In the genomic region with DNA sequence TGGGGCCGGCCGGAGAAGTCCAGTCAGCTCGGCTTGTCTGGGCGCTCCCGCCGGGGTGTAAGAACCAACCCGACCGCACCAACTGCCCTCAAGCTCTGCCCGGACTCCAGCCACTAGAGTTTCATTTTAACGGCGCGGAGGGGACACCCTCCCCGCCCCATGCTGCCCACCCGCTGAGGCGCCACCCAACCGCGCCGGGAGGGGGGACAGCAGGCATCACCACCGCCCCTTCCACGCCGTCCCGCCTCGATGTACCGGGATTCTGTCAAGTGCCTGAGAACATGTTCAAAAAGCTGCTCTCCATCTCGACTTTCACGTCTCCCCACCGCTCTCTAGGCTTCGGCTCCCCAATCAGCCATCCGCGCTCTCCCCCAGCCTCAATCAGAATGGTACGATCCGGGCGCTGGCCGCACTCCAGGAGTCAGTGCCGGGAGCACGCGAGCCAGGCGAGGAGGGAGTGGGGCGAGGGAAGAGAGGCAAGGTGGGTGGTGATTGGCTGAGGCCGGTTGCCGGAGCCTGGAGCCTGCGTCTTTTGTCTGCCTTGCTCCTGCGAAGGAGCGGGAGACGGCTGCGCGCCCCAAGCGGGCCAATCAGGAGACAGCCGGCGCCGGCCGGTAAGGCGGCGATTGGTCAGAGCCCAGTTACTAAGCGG, we compare ENCODE assay signal across 8 cellular contexts. TPM values are rescaled to one million over a fixed set of nuclear protein-coding genes. Genes with fewer than 3 reads are reported as not detected.
A peak's percentile ranks its signal among the peaks of the same experiment; 100 is the strongest.
DNase-seq lines count a peak whose midpoint lies in the region; ATAC-seq, FAIRE-seq and TF ChIP-seq lines count a peak whose summit lies in the region.

A gene (minus strand): TSS at position 101 of the 652 bp plus-strand sequence. CDS start 677 bp downstream, outside the sequence.

- no peaks in the 10 kb centered on the region for H3K36me3 ChIP-seq in CD8-positive, alpha-beta memory T cell (ENCODE audit: insufficient read depth, low read length)
- H3K36me3 ChIP-seq in H1 (ENCODE audit: control insufficient read depth in 2 of 4, insufficient read depth in 4 of 4, low read length in 3 of 4), result no peaks in the 10 kb centered on the region

- peak within 1 kb of the TSS; percentile 99 for H4K5ac ChIP-seq in H1 (ENCODE audit: insufficient read length, low read depth, low read length)

- TF ChIP-seq EP300 in H1 (IDR thresholded peaks at IDR 0.05; ENCODE audit: borderline replicate concordance in 1 of 2, low read depth in 2 of 2, low read length in 2 of 2), result peak in 1 of 2 experiments; percentile 99; a peak in 2 of 3 replicates

- H3K14ac ChIP-seq in H1 (ENCODE audit: insufficient read length), result no peak within 1 kb of the TSS

- H2AK5ac ChIP-seq in H1 (ENCODE audit: low read depth, low read length), result no peak within 1 kb of the TSS

- peak within 1 kb of the TSS; percentile 99 for H3K56ac ChIP-seq in H1 (replicated peaks; ENCODE audit: insufficient read length, low read depth, low read length)

- H2BK120ac ChIP-seq in H1 (replicated peaks; ENCODE audit: low read depth, low read length), result peak within 1 kb of the TSS; percentile 96

- H2BK20ac ChIP-seq in H1 (ENCODE audit: low read length), result peak within 1 kb of the TSS; percentile 100

- H2BK12ac ChIP-seq in H1 (ENCODE audit: low read depth, low read length), result peak within 1 kb of the TSS; percentile 100

- peak; percentile 86 to 97 for TF ChIP-seq POLR2A in H1 (IDR thresholded peaks at IDR 0.05; ENCODE audit: control extremely low read depth in 1 of 2, low read depth in 2 of 2, low read length in 2 of 2)

- peak within 1 kb of the TSS; percentile 94 to 100 (median 99) for H3K4me3 Mint-ChIP-seq in CD8-positive, alpha-beta memory T cell
- H3K4me3 Mint-ChIP-seq in activated CD8-positive, alpha-beta memory T cell treated with anti-CD3 and anti-CD28 coated beads, Interleukin-2, amount 10 ng/mL, durations not matched to agents 7 days and 5 days, result peak within 1 kb of the TSS; percentile 83
- H3K4me3 Mint-ChIP-seq in memory B cell, result peak within 1 kb of the TSS; percentile 93

- H3K9ac ChIP-seq in H1 (replicated peaks in 1 of 4; ENCODE audit: extremely low read depth in 1 of 4, low read depth in 3 of 4, low read length in 3 of 4), result peak within 1 kb of the TSS; percentile 85 to 99 (median 98)

- peaks cover 0 to 3% of the 10 kb centered on the region in 2 experiments for H4K20me1 ChIP-seq in H1 (replicated peaks in 1 of 2; ENCODE audit: control insufficient read depth in 1 of 2, insufficient read depth in 2 of 2, low read length in 2 of 2)

- POLR2A ChIA-PET in CD8-positive, alpha-beta memory T cell (lab: Charles Lee), result no interaction called here
- POLR2A ChIA-PET in H1 (lab: Charles Lee; ENCODE audit: partially characterized antibody), result interaction anchor here (0.6 to 3.4 kb wide), 37 partner anchors 10 to 446 kb away, joined by 3 to 16 read pairs (median 4); a partner anchor contains a TSS

- peak within 1 kb of the TSS; percentile 100 for H4K8ac ChIP-seq in H1 (ENCODE audit: extremely low read depth, insufficient read depth, low read length)

- H3K27me3 ChIP-seq in CD8-positive, alpha-beta memory T cell (ENCODE audit: insufficient read depth, low read length, poor library complexity, severe bottlenecking), result peaks cover 25% of the 10 kb centered on the region
- no peaks in the 10 kb centered on the region for H3K27me3 ChIP-seq in H1 (replicated peaks in 1 of 4; ENCODE audit: control insufficient read depth in 3 of 4, extremely low read depth in 1 of 4, insufficient read depth in 3 of 4, low read length in 3 of 4)

- peak; percentile 64 to 89 (median 86) for DNase-seq in CD8-positive, alpha-beta memory T cell
- DNase-seq in HS-27A (ENCODE audit: low read depth) (peak; percentile 97), NOMO-1 (lab: John Stamatoyannopoulos, UW; ENCODE audit: unreplicated experiment in 2 of 2) (peak; percentile 97 to 99), H1 (ENCODE audit: low read depth in 1 of 2, low spot score in 2 of 2) (peak; percentile 93 to 98), memory B cell (ENCODE audit: low spot score in 2 of 2) (peak; percentile 56 to 75)
- peak; percentile 96 for DNase-seq in activated CD8-positive, alpha-beta memory T cell treated with anti-CD3 and anti-CD28 coated beads, Interleukin-2, amount 10 ng/mL, durations not matched to agents 7 days and 5 days
- DNase-seq in stimulated activated CD8-positive, alpha-beta memory T cell treated with anti-CD3 and anti-CD28 coated beads, Interleukin-12 subunit alpha, Interleukin-12 subunit beta, amount 100 ng/mL, for 24 hours (ENCODE audit: extremely low read depth), result peak; percentile 77

- peak within 1 kb of the TSS; percentile 92 to 93 for H3K4me2 ChIP-seq in H1 (ENCODE audit: insufficient read depth in 1 of 2, low read depth in 2 of 2, low read length in 2 of 2)

- peaks cover 27 to 40% (median 35%) of the 10 kb centered on the region in 3 donors for H3K4me1 Mint-ChIP-seq in CD8-positive, alpha-beta memory T cell
- H3K4me1 Mint-ChIP-seq in activated CD8-positive, alpha-beta memory T cell treated with anti-CD3 and anti-CD28 coated beads, Interleukin-2, amount 10 ng/mL, durations not matched to agents 7 days and 5 days, result peaks cover 23% of the 10 kb centered on the region
- H3K4me1 Mint-ChIP-seq in memory B cell, result peaks cover 12% of the 10 kb centered on the region

- no peak for TF ChIP-seq CTCF in H1 (IDR thresholded peaks at IDR 0.05; ENCODE audit: control extremely low read depth in 1 of 3, insufficient read depth in 1 of 3, low read depth in 1 of 3, low read length in 3 of 3)

- H3K4me1 ChIP-seq in CD8-positive, alpha-beta memory T cell (ENCODE audit: insufficient read depth, low read length), result peaks cover 17% of the 10 kb centered on the region
- H3K4me1 ChIP-seq in H1 (replicated peaks in 1 of 4; ENCODE audit: control insufficient read depth in 3 of 4, insufficient read depth in 4 of 4, low read length in 3 of 4), result peaks cover 0 to 8% (median 5%) of the 10 kb centered on the region in 4 experiments; a peak in 5 of 7 replicates

- peak within 1 kb of the TSS; percentile 100 for H3K18ac ChIP-seq in H1 (ENCODE audit: extremely low read depth, low read length)

- peak within 1 kb of the TSS; percentile 100 for H4K91ac ChIP-seq in H1 (replicated peaks; ENCODE audit: insufficient read length, low read length)

- FAIRE-seq in H1 (lab: Jason Lieb, UNC), result peak; percentile 32

- CTCF ChIA-PET in CD8-positive, alpha-beta memory T cell (lab: Charles Lee), result interaction anchor here (1.1 to 1.6 kb wide), 3 partner anchors 9 to 98 kb away, joined by 3 to 5 read pairs (median 3); no protein-coding TSS in a partner anchor
- CTCF ChIA-PET in activated CD8-positive, alpha-beta memory T cell treated with anti-CD3 and anti-CD28 coated beads, Interleukin-2, amount 10 ng/mL, durations not matched to agents 7 days and 5 days (lab: Charles Lee), result interaction anchor here (4.0 kb wide), 1 partner anchor 91 kb away, joined by 14 read pairs; no protein-coding TSS in a partner anchor
- CTCF ChIA-PET in H1 (lab: Charles Lee; ENCODE audit: partially characterized antibody), result interaction anchor here (0.5 to 1.2 kb wide), 3 partner anchors 48 to 111 kb away, joined by 3 read pairs; no protein-coding TSS in a partner anchor

- H3K79me2 ChIP-seq in H1 (ENCODE audit: control insufficient read depth in 1 of 2, insufficient read depth in 2 of 2, low read length in 2 of 2), result peaks cover 0 to 25% of the 10 kb centered on the region in 2 experiments; a peak in 2 of 4 replicates

- H3K27me3 Mint-ChIP-seq in CD8-positive, alpha-beta memory T cell, result peaks cover 16 to 40% of the 10 kb centered on the region in 2 donors
- H3K27me3 Mint-ChIP-seq in activated CD8-positive, alpha-beta memory T cell treated with anti-CD3 and anti-CD28 coated beads, Interleukin-2, amount 10 ng/mL, durations not matched to agents 7 days and 5 days, result peaks cover 52% of the 10 kb centered on the region
- H3K27me3 Mint-ChIP-seq in memory B cell, result peaks cover 19% of the 10 kb centered on the region

- H3K9me3 ChIP-seq in CD8-positive, alpha-beta memory T cell (ENCODE audit: low read length), result no peaks in the 10 kb centered on the region
- H3K9me3 ChIP-seq in H1 (ENCODE audit: insufficient read depth in 2 of 2, low read depth in 1 of 2, low read length in 1 of 2), result no peaks in the 10 kb centered on the region

- H3K4ac ChIP-seq in H1 (replicated peaks; ENCODE audit: insufficient read length, low read depth, low read length), result no peak within 1 kb of the TSS

- no peak within 1 kb of the TSS for H3K23ac ChIP-seq in H1 (ENCODE audit: insufficient read length)

- H3K36me3 Mint-ChIP-seq in CD8-positive, alpha-beta memory T cell, result peaks cover 0 to 11% (median 2%) of the 10 kb centered on the region in 3 donors
- no peaks in the 10 kb centered on the region for H3K36me3 Mint-ChIP-seq in activated CD8-positive, alpha-beta memory T cell treated with anti-CD3 and anti-CD28 coated beads, Interleukin-2, amount 10 ng/mL, durations not matched to agents 7 days and 5 days
- H3K36me3 Mint-ChIP-seq in memory B cell, result no peaks in the 10 kb centered on the region

- H3K4me3 ChIP-seq in CD8-positive, alpha-beta memory T cell (ENCODE audit: low read length), result peak within 1 kb of the TSS; percentile 81
- H3K4me3 ChIP-seq in H1 (ENCODE audit: extremely low read depth in 1 of 4, insufficient read depth in 2 of 4, low read depth in 3 of 4, low read length in 4 of 4), result peak within 1 kb of the TSS; percentile 58 to 89 (median 74)

- H2AFZ ChIP-seq in H1 (ENCODE audit: low read length), result peak within 1 kb of the TSS; percentile 98

- no peak for TF ChIP-seq RAD21 in H1 (IDR thresholded peaks at IDR 0.05 in 1 of 2, conservative IDR thresholded peaks at IDR 0.05 in 1 of 2; ENCODE audit: low read depth in 2 of 2, low read length in 2 of 2)

- H3K79me1 ChIP-seq in H1 (ENCODE audit: low read depth, low read length), result no peaks in the 10 kb centered on the region

- H2BK5ac ChIP-seq in H1 (ENCODE audit: low read depth, low read length), result peak within 1 kb of the TSS; percentile 100

- peaks cover 10% of the 10 kb centered on the region for H3K23me2 ChIP-seq in H1 (ENCODE audit: low read depth, low read length)

- H2BK15ac ChIP-seq in H1 (ENCODE audit: low read length), result peak within 1 kb of the TSS; percentile 100; the same call in 1 of the 2 replicates

- H3K9me3 Mint-ChIP-seq in CD8-positive, alpha-beta memory T cell, result no peaks in the 10 kb centered on the region
- H3K9me3 Mint-ChIP-seq in activated CD8-positive, alpha-beta memory T cell treated with anti-CD3 and anti-CD28 coated beads, Interleukin-2, amount 10 ng/mL, durations not matched to agents 7 days and 5 days (ENCODE audit: low read depth), result no peaks in the 10 kb centered on the region
- no peaks in the 10 kb centered on the region for H3K9me3 Mint-ChIP-seq in memory B cell

- H3K27ac ChIP-seq in CD8-positive, alpha-beta memory T cell (ENCODE audit: low read depth, low read length), result peak within 1 kb of the TSS; percentile 90
- H3K27ac ChIP-seq in H1 (ENCODE audit: low read depth, low read length), result peak within 1 kb of the TSS; percentile 100

- ATAC-seq in GM19467 (IDR thresholded peaks at IDR 0.05; ENCODE audit: unreplicated experiment) (peak; percentile 88), memory B cell (ENCODE audit: low read depth) (peak; percentile 85)
- ATAC-seq in activated CD8-positive, alpha-beta memory T cell treated with anti-CD3 and anti-CD28 coated beads, Interleukin-2, amount 10 ng/mL, durations not matched to agents 7 days and 5 days, result peak; percentile 96

- 2% methylated on average over 37 of the region's 55 CpGs; no CpG with 5 or more reads in 1 of the 2 experiments for WGBS in H1 (ENCODE audit: extremely low coverage in 1 of 2, insufficient coverage in 1 of 2, insufficient read length in 1 of 2, insufficient replicate concordance in 2 of 2, low coverage in 1 of 2, low lambda C conversion rate in 2 of 2, missing lambda C conversion rate in 1 of 2), 2 experiments

- peak within 1 kb of the TSS; percentile 94 to 100 (median 98) for H3K27ac Mint-ChIP-seq in CD8-positive, alpha-beta memory T cell
- H3K27ac Mint-ChIP-seq in activated CD8-positive, alpha-beta memory T cell treated with anti-CD3 and anti-CD28 coated beads, Interleukin-2, amount 10 ng/mL, durations not matched to agents 7 days and 5 days, result peak within 1 kb of the TSS; percentile 91
- H3K27ac Mint-ChIP-seq in memory B cell, result peak within 1 kb of the TSS; percentile 69

RNA-seq across cellular contexts. Expression of the gene that starts here (rescaled TPM):
- total RNA-seq in CD8-positive, alpha-beta memory T cell, result 1 to 10 TPM; 4.3 to 4.7 TPM
- 3.3 TPM for polyA plus RNA-seq in CD8-positive, alpha-beta memory T cell
- total RNA-seq in activated CD8-positive, alpha-beta memory T cell treated with anti-CD3 and anti-CD28 coated beads, Interleukin-2, amount 10 ng/mL, durations not matched to agents 7 days and 5 days, result 1 to 10 TPM; 6.7 to 9.6 TPM
- total RNA-seq in H1 (2021; fragmentation: NEBNext Ultra II Directional; extraction: Animal tissue kit (Norgen Biotek cat#: 25700)), result 13.5 and 13.6 TPM in 2 replicates
- 3.2 and 5.3 TPM in 2 replicates for polyA plus RNA-seq in H1 (2011; rRNA removed)
- polyA plus RNA-seq in H1 (2011; cell fraction: cytosol; rRNA removed), result 4.8 TPM
- polyA plus RNA-seq in H1 (2011; cell fraction: nucleus; rRNA removed), result 3.8 TPM
- polyA plus RNA-seq in H1 (2012, experiment 1 of 2), result 6.9 to 11.8 TPM (median 7.8 TPM) in 4 replicates
- polyA plus RNA-seq in H1 (2012, experiment 2 of 2), result 1.2 TPM
- polyA plus RNA-seq in H1 (2013, experiment 1 of 2), result 5.1 TPM
- 5.4 TPM for polyA plus RNA-seq in H1 (2013, experiment 2 of 2)
- polyA minus RNA-seq in H1 (2011; rRNA and poly(A)+ RNA removed), result 15.6 and 16.9 TPM in 2 replicates
- 6.5 TPM for polyA minus RNA-seq in H1 (2011; cell fraction: cytosol; rRNA and poly(A)+ RNA removed)
- polyA minus RNA-seq in H1 (2011; cell fraction: nucleus; rRNA and poly(A)+ RNA removed), result 9.1 TPM

Comparison
In these comparisons a context has a peak if more than half of its experiments do, and no peak if none do; other contexts are left out.
1. Peak in every context shown above with its lines: DNase-seq, ATAC-seq, H3K4me3 ChIP-seq and H3K27ac ChIP-seq.